ENCODE assay signal across 13 cellular contexts in the genomic region with DNA sequence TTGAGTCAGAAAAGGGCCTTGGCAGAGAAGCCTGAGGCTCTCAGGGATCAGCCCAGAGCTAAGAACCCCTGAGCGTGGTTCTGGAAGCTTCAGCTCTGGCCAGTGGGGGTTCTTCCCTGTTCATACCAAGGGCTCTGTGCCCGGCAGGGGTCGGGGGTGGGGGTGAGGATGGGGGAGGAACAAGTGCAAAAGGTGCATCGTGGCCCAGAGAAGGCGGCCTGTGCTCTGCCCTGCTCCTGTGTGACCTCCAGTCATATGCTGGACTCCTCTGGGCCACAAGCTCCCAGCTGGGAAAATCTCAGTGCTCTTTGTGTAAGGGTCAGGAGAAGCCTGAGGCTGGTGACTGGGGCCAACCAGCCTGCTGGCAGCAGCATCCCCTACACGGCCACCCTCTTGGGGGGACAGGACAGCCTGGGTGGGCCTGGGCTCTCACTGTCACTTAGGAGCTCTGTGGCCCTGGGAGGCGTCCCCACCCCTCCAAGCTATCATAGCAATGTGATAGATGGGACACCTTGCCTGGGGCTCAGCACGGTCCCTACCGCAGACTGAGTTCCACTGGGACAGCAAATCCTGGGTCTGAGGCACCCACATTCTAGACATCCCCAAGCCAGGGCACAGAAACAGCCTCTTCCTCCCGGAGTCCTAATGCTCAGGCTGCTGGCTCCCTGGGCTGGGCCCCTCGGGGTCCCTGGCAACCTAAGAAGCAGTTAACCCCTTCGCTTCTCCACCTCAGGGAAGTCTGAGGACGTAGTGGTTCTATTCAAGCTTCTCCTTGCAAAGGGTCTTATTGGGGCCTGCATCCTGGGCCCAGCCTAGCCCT. TPM values are rescaled to one million over a fixed set of nuclear protein-coding genes. Genes with fewer than 3 reads are reported as not detected.
A peak's percentile ranks its signal among the peaks of the same experiment; 100 is the strongest.
DNase-seq lines count a peak whose midpoint lies in the region; ATAC-seq and TF ChIP-seq lines count a peak whose summit lies in the region.
"Had no signal": no experiment of that assay in that cellular context is flagged by ENCODE, and none has a peak within 500 bp of the region (broad histone marks: within the 10 kb centered on the region; RNA-seq: fewer than 3 reads in every experiment).

No MANE protein-coding gene starts in this region.

- H3K36me3 ChIP-seq in gastroesophageal sphincter, result no peaks in the 10 kb centered on the region
- H3K36me3 ChIP-seq in upper lobe of right lung, result no peaks in the 10 kb centered on the region

- H3K27ac Mint-ChIP-seq in activated naive CD8-positive, alpha-beta T cell treated with anti-CD3 and anti-CD28 coated beads, Interleukin-2, amount 50 U/mL, for 24 hours, result no peak overlapping the region
- H3K27ac Mint-ChIP-seq in activated naive CD8-positive, alpha-beta T cell treated with anti-CD3 and anti-CD28 coated beads for 36 hours, result no peak overlapping the region
- peak overlapping the region; percentile 93 for H3K27ac Mint-ChIP-seq in neural crest cell (ENCODE audit: unreplicated experiment)

- H3K4me3 ChIP-seq in gastroesophageal sphincter (peak overlapping the region; percentile 2 to 44), upper lobe of right lung (peak overlapping the region; percentile 42)

- H3K27me3 ChIP-seq in gastroesophageal sphincter (no peaks in the 10 kb centered on the region), upper lobe of right lung (no peaks in the 10 kb centered on the region)

- peak; percentile 2 for ATAC-seq in activated naive CD8-positive, alpha-beta T cell treated with anti-CD3 and anti-CD28 coated beads, Interleukin-2, amount 50 U/mL, for 24 hours
- ATAC-seq in gastroesophageal sphincter (no peak), upper lobe of right lung (no peak), GM18870 (IDR thresholded peaks at IDR 0.05; ENCODE audit: unreplicated experiment) (no peak)

- peaks cover 0 to 72% (median 32%) of the 10 kb centered on the region in 3 donors for H3K4me1 ChIP-seq in gastroesophageal sphincter
- H3K4me1 ChIP-seq in upper lobe of right lung, result peaks cover 21% of the 10 kb centered on the region

- TF ChIP-seq CTCF in gastroesophageal sphincter (IDR thresholded peaks at IDR 0.05) (no peak), neural crest cell (conservative IDR thresholded peaks at IDR 0.05) (no peak), upper lobe of right lung (IDR thresholded peaks at IDR 0.05) (no peak)

- no peak for TF ChIP-seq POLR2A in gastroesophageal sphincter (IDR thresholded peaks at IDR 0.05)

- no peaks in the 10 kb centered on the region for H3K27me3 Mint-ChIP-seq in activated naive CD8-positive, alpha-beta T cell treated with anti-CD3 and anti-CD28 coated beads, Interleukin-2, amount 50 U/mL, for 24 hours
- H3K27me3 Mint-ChIP-seq in activated naive CD8-positive, alpha-beta T cell treated with anti-CD3 and anti-CD28 coated beads for 36 hours, result no peaks in the 10 kb centered on the region
- no peaks in the 10 kb centered on the region for H3K27me3 Mint-ChIP-seq in neural crest cell (ENCODE audit: low read depth)

- TF ChIP-seq EP300 in gastroesophageal sphincter (IDR thresholded peaks at IDR 0.05), result no peak

- peaks cover 16% of the 10 kb centered on the region for H3K9me3 Mint-ChIP-seq in activated naive CD8-positive, alpha-beta T cell treated with anti-CD3 and anti-CD28 coated beads, Interleukin-2, amount 50 U/mL, for 24 hours
- peaks cover 12% of the 10 kb centered on the region for H3K9me3 Mint-ChIP-seq in activated naive CD8-positive, alpha-beta T cell treated with anti-CD3 and anti-CD28 coated beads for 36 hours
- peaks cover 14% of the 10 kb centered on the region for H3K9me3 Mint-ChIP-seq in neural crest cell

- no peaks in the 10 kb centered on the region for H3K36me3 Mint-ChIP-seq in activated naive CD8-positive, alpha-beta T cell treated with anti-CD3 and anti-CD28 coated beads, Interleukin-2, amount 50 U/mL, for 24 hours (ENCODE audit: low read depth)
- no peaks in the 10 kb centered on the region for H3K36me3 Mint-ChIP-seq in activated naive CD8-positive, alpha-beta T cell treated with anti-CD3 and anti-CD28 coated beads for 36 hours
- peaks cover 12% of the 10 kb centered on the region for H3K36me3 Mint-ChIP-seq in neural crest cell (ENCODE audit: low read depth)

- no peak overlapping the region for H3K4me3 Mint-ChIP-seq in activated naive CD8-positive, alpha-beta T cell treated with anti-CD3 and anti-CD28 coated beads, Interleukin-2, amount 50 U/mL, for 24 hours
- no peak overlapping the region for H3K4me3 Mint-ChIP-seq in activated naive CD8-positive, alpha-beta T cell treated with anti-CD3 and anti-CD28 coated beads for 36 hours
- peak overlapping the region; percentile 71 for H3K4me3 Mint-ChIP-seq in neural crest cell

- intact Hi-C loops in upper lobe of right lung (cut with DNase I), result no loop called here

- H3K4me1 Mint-ChIP-seq in activated naive CD8-positive, alpha-beta T cell treated with anti-CD3 and anti-CD28 coated beads, Interleukin-2, amount 50 U/mL, for 24 hours, result peaks cover 8% of the 10 kb centered on the region
- H3K4me1 Mint-ChIP-seq in activated naive CD8-positive, alpha-beta T cell treated with anti-CD3 and anti-CD28 coated beads for 36 hours, result peaks cover 9% of the 10 kb centered on the region
- H3K4me1 Mint-ChIP-seq in neural crest cell, result peaks cover 41% of the 10 kb centered on the region

- no peak for DNase-seq in activated naive CD8-positive, alpha-beta T cell treated with anti-CD3 and anti-CD28 coated beads, Interleukin-2, amount 50 U/mL, for 24 hours
- DNase-seq in activated naive CD8-positive, alpha-beta T cell treated with anti-CD3 and anti-CD28 coated beads for 36 hours, result no peak
- no peak for DNase-seq in neural crest cell (ENCODE audit: low read depth, low spot score)
- DNase-seq in upper lobe of right lung, result no peak
- DNase-seq in activated T-cell treated with anti-CD3 and anti-CD28 coated beads, Interleukin-2, amount 50 U/mL, for 1 hour, result no peak
- no peak for DNase-seq in NCI-H82 (lab: John Stamatoyannopoulos, UW)
- DNase-seq: 8988T; activated effector memory CD4-positive, alpha-beta T cell treated with Interleukin-2 at 50 U/mL for 16 hours; effector CD8-positive, alpha-beta T cell; NCI-H1930 had no signal

- H3K9me3 ChIP-seq in gastroesophageal sphincter (no peaks in the 10 kb centered on the region), upper lobe of right lung (no peaks in the 10 kb centered on the region)

- no CpG with 5 or more reads among the region's 13 CpGs for WGBS in gastroesophageal sphincter (ENCODE audit: low coverage in 1 of 2), 2 donors

- peak overlapping the region; percentile 16 to 84 (median 80) for H3K27ac ChIP-seq in gastroesophageal sphincter
- peak overlapping the region; percentile 75 for H3K27ac ChIP-seq in upper lobe of right lung
- H3K27ac ChIP-seq: VCaP had no signal

RNA-seq across cellular contexts. Expression of a gene that starts 2.5 kb away (rescaled TPM):
- not detected for total RNA-seq in activated naive CD8-positive, alpha-beta T cell treated with anti-CD3 and anti-CD28 coated beads for 36 hours
- total RNA-seq in gastroesophageal sphincter (10 to 100 TPM; 18.5 to 77.7 (median 42.2) TPM), neural crest cell (0.27 and 0.40 TPM in 2 replicates), upper lobe of right lung (86.3 TPM)

RNA-seq across cellular contexts. Expression of a gene that starts 3.5 kb away (rescaled TPM):
- not detected for total RNA-seq in activated naive CD8-positive, alpha-beta T cell treated with anti-CD3 and anti-CD28 coated beads for 36 hours
- total RNA-seq in gastroesophageal sphincter (100 to 1,000 TPM in 1 of 4 donors, 10 to 100 TPM in 3; 12.8 to 102 (median 33.7) TPM), neural crest cell (7.8 and 8.2 TPM in 2 replicates), upper lobe of right lung (17.2 TPM)

RNA-seq across cellular contexts. Expression of a gene that starts 13.4 kb away (rescaled TPM):
- not detected for total RNA-seq in activated naive CD8-positive, alpha-beta T cell treated with anti-CD3 and anti-CD28 coated beads for 36 hours
- total RNA-seq in gastroesophageal sphincter (100 to 1,000 TPM in 2 of 4 donors, 10 to 100 TPM in 2; 36.5 to 408 (median 149) TPM), neural crest cell (not detected in 2 replicates), upper lobe of right lung (155 TPM)

Comparison
In these comparisons a context has a peak if more than half of its experiments do, and no peak if none do; other contexts are left out.
1. RNA of a gene that starts 2.5 kb away (total RNA-seq): 86.3 TPM in upper lobe of right lung (single experiment) and 18.5 to 77.7 TPM in gastroesophageal sphincter; 0.27 to 0.40 TPM in neural crest cell and not detected in activated naive CD8-positive, alpha-beta T cell treated with anti-CD3 and anti-CD28 coated beads for 36 hours; every median in the first group is over 10 times any median in the second.
2. RNA of a gene that starts 13.4 kb away (total RNA-seq): 36.5 to 408 TPM in gastroesophageal sphincter and 155 TPM in upper lobe of right lung (single experiment); not detected in neural crest cell and not detected in activated naive CD8-positive, alpha-beta T cell treated with anti-CD3 and anti-CD28 coated beads for 36 hours; every median in the first group is over 10 times any median in the second.